In the genomic region with DNA sequence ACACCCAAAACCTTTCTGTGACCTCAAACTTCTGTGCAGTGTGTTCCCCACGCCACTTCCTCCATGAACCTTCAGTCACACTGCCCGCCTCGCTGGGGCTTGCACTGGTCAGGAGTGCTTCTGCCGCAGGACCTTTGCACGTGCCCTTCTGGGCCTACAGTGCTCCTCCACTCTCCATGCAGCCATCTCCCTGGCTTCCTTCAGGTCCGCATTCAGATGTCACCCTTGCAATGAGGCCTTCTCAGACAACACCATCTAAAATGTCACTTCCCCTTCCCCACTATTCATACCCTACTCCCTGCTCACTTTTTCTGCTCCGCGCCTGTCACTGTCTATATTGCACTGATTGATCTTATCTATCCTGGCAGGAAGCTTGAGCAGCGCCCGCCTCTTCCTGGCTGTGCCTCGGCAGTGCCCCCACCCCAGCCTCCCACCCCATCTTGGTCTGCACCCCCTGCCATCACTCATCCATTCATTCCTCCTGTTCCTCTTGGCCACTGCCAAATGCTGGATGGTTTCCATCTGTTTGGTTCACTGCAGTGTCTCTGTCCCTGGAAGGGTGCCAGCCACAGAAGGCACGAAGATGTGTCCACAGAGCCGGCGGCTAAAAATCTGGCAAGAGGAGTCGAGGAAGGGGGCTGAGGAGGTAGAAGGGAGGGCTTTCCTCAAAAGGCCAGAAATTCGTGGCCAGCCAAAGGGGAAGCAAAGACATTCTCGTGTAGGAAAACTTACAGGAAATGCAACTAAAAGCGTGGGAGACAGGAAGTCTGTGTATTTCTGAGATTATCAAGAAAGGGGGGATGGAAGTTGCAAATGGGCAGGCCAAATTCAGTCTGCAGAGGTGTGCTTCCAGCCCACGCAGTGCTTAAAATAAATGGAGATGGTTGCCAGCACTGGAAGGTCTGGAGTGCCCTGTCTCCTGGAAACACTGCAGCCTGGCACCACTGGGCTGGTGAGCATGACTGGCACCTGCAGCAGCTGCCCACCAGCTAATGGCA, we compare ENCODE assay signal across 8 cellular contexts. TPM values are rescaled to one million over a fixed set of nuclear protein-coding genes. Genes with fewer than 3 reads are reported as not detected.
DNase-seq lines count a peak whose midpoint lies in the region; ATAC-seq and TF ChIP-seq lines count a peak whose summit lies in the region.

No MANE protein-coding gene starts in this region.

- TF ChIP-seq CTCF in WTC11 (IDR thresholded peaks at IDR 0.05) = no peak
- no peak for TF ChIP-seq CTCF in neural progenitor cell (IDR thresholded peaks at IDR 0.05)

- no peaks in the 10 kb centered on the region for H4K20me1 ChIP-seq in neural progenitor cell (ENCODE audit: low read depth)

- peaks cover 7% of the 10 kb centered on the region for H3K4me1 Mint-ChIP-seq in WTC11
- peaks cover 12 to 56% of the 10 kb centered on the region in 2 donors for H3K4me1 Mint-ChIP-seq in effector memory CD8-positive, alpha-beta T cell (ENCODE audit: low read depth in 2 of 2)
- H3K4me1 Mint-ChIP-seq in neural progenitor cell = peaks cover 18% of the 10 kb centered on the region

- CTCF ChIA-PET in WTC11 (lab: Charles Lee) = interaction anchor here (1.0 to 1.3 kb wide), 3 partner anchors 11 to 63 kb away, joined by 4 to 10 read pairs (median 5); no protein-coding TSS in a partner anchor

- H3K27me3 ChIP-seq in neural progenitor cell = no peaks in the 10 kb centered on the region

- H3K9ac ChIP-seq in neural progenitor cell = no peak overlapping the region

- no peaks in the 10 kb centered on the region for H3K9me3 ChIP-seq in neural progenitor cell (ENCODE audit: low read depth)

- no peaks in the 10 kb centered on the region for H3K27me3 Mint-ChIP-seq in WTC11 (ENCODE audit: low read depth)
- no peaks in the 10 kb centered on the region for H3K27me3 Mint-ChIP-seq in effector memory CD8-positive, alpha-beta T cell
- peaks cover 15% of the 10 kb centered on the region for H3K27me3 Mint-ChIP-seq in neural progenitor cell (ENCODE audit: insufficient read depth, low read depth)

- ATAC-seq in WTC11 = no peak
- peak; percentile 71 for ATAC-seq in effector memory CD8-positive, alpha-beta T cell (replicated peaks)
- ATAC-seq in HG03378 (IDR thresholded peaks at IDR 0.05; ENCODE audit: unreplicated experiment) = no peak
- no peak for ATAC-seq in GM21786 (IDR thresholded peaks at IDR 0.05; ENCODE audit: unreplicated experiment)

- H3K27ac ChIP-seq in neural progenitor cell = no peak overlapping the region

- no peaks in the 10 kb centered on the region for H3F3A ChIP-seq in neural progenitor cell (ENCODE audit: low read depth)

- peaks cover 31% of the 10 kb centered on the region for H3K9me3 Mint-ChIP-seq in WTC11
- H3K9me3 Mint-ChIP-seq in effector memory CD8-positive, alpha-beta T cell = no peaks in the 10 kb centered on the region
- H3K9me3 Mint-ChIP-seq in neural progenitor cell = peaks cover 7% of the 10 kb centered on the region

- no peak overlapping the region for H3K4me2 ChIP-seq in neural progenitor cell

- no peak overlapping the region for H3K4me3 ChIP-seq in neural progenitor cell

- H2AFZ ChIP-seq in neural progenitor cell (replicated peaks) = no peak overlapping the region

- no peaks in the 10 kb centered on the region for H3K79me2 ChIP-seq in neural progenitor cell (ENCODE audit: low read depth)

- H3K36me3 ChIP-seq in neural progenitor cell = no peaks in the 10 kb centered on the region

- H3K4me3 Mint-ChIP-seq in WTC11 = no peak overlapping the region
- peak overlapping the region; percentile 54 to 56 for H3K4me3 Mint-ChIP-seq in effector memory CD8-positive, alpha-beta T cell
- no peak overlapping the region for H3K4me3 Mint-ChIP-seq in neural progenitor cell

- H3K27ac Mint-ChIP-seq in WTC11 (peak overlapping the region; percentile 69; the same call in 1 of the 2 replicates), neural progenitor cell (peak overlapping the region; percentile 34)
- peak overlapping the region in 1 of 2 donors; percentile 90 for H3K27ac Mint-ChIP-seq in effector memory CD8-positive, alpha-beta T cell

- H3K4me1 ChIP-seq in neural progenitor cell = no peaks in the 10 kb centered on the region

- POLR2A ChIA-PET in WTC11 (lab: Charles Lee) = no interaction called here

- H3K36me3 Mint-ChIP-seq in WTC11 = peaks cover 16% of the 10 kb centered on the region
- H3K36me3 Mint-ChIP-seq in effector memory CD8-positive, alpha-beta T cell (ENCODE audit: insufficient read depth) = peaks cover 9% of the 10 kb centered on the region
- H3K36me3 Mint-ChIP-seq in neural progenitor cell = no peaks in the 10 kb centered on the region

- DNase-seq in activated T-cell treated with anti-CD3 and anti-CD28 coated beads for 1 hour (ENCODE audit: low read depth) (peak; percentile 16), activated T-cell treated with anti-CD3 and anti-CD28 coated beads for 4 hours (no peak), WTC11 (ENCODE audit: low spot score) (no peak), neural progenitor cell (ENCODE audit: low spot score) (no peak), 8988T (no peak)
- no peak for DNase-seq in effector memory CD8-positive, alpha-beta T cell

TF ChIP-seq in WTC11, 78 proteins besides CTCF, POLR2A, EP300 and RAD21:
- TF ChIP-seq ZNF138 (CRISPR knock-in tag; conservative IDR thresholded peaks at IDR 0.05) (no peak), GTF2I (CRISPR knock-in tag; conservative IDR thresholded peaks at IDR 0.05) (peak; percentile 77)

RNA-seq across cellular contexts. Expression of a gene that starts 27.5 kb away (rescaled TPM):
- total RNA-seq in WTC11 (2021) (11.8 to 15.3 TPM (median 12.4 TPM) in 3 replicates), neural progenitor cell (ENCODE audit: low replicate concordance) (2.5 and 4.8 TPM in 2 replicates)

Comparison
In these comparisons a context has a peak if more than half of its experiments do, and no peak if none do; other contexts are left out.
1. H3K4me3 Mint-ChIP-seq: peak in effector memory CD8-positive, alpha-beta T cell (2 of 2); none in WTC11 (single experiment) and neural progenitor cell (single experiment).